Comparison of ENCODE assay signal across 15 cellular contexts in genomic region chr10:125857185-125857760, GRCh38. TPM values are rescaled to one million over a fixed set of nuclear protein-coding genes. Genes with fewer than 3 reads are reported as not detected.
A peak's percentile ranks its signal among the peaks of the same experiment; 100 is the strongest.
DNase-seq lines count a peak whose midpoint lies in the region; ATAC-seq and TF ChIP-seq lines count a peak whose summit lies in the region.
"Had no signal": no experiment of that assay in that cellular context is flagged by ENCODE, and none has a peak within 500 bp of the region (broad histone marks: within the 10 kb centered on the region; RNA-seq: fewer than 3 reads in every experiment).

No MANE protein-coding gene starts in this region.

- ATAC-seq in stimulated activated naive CD8-positive, alpha-beta T cell treated with anti-CD3 and anti-CD28 coated beads, Interleukin-15, Interleukin-2, amounts not matched to agents 100 U/mL and 50 U/mL, for 24 hours: no peak
- ATAC-seq: CD8-positive, alpha-beta T cell had no signal

- POLR2A ChIA-PET in MCF 10A (lab: Yijun Ruan, JAX): interaction anchor here (0.9 to 1.5 kb wide), 3 partner anchors 9 to 15 kb away, joined by 3 to 4 read pairs (median 3); no protein-coding TSS in a partner anchor

- no peak overlapping the region for H3K4me3 Mint-ChIP-seq in MCF 10A (ENCODE audit: unreplicated experiment)
- H3K4me3 Mint-ChIP-seq: CD14-positive monocyte; CD8-positive, alpha-beta T cell had no signal

- intact Hi-C loops in MCF 10A (cut with micrococcal nuclease): no loop called here

- CTCF ChIA-PET in MCF 10A (lab: Yijun Ruan, JAX): interaction anchor here (1.3 kb wide), 1 partner anchor 12 kb away, joined by 4 read pairs; no protein-coding TSS in a partner anchor

- in situ Hi-C loops in T47D (cut with HindIII; ENCODE audit: low pct_unique_long_range_greater_than_20kb, low sequenced_read_pairs): no loop called here

- no TSS peak for BruUV-seq in MCF 10A (replicated peaks; lab: Mats Ljungman, UMichigan)

- H3K36me3 Mint-ChIP-seq in MCF 10A (ENCODE audit: insufficient read depth, unreplicated experiment): peaks cover 54% of the 10 kb centered on the region

- H3K27ac Mint-ChIP-seq in MCF 10A (ENCODE audit: low read depth, unreplicated experiment): no peak overlapping the region
- H3K27ac Mint-ChIP-seq: CD14-positive monocyte had no signal

- no peaks in the 10 kb centered on the region for H3K27me3 Mint-ChIP-seq in MCF 10A (ENCODE audit: insufficient read depth, unreplicated experiment)

- no peaks in the 10 kb centered on the region for H3K4me1 Mint-ChIP-seq in MCF 10A (ENCODE audit: insufficient read depth, unreplicated experiment)
- H3K4me1 Mint-ChIP-seq: CD14-positive monocyte had no signal

- DNase-seq in T47D (ENCODE audit: low read depth in 1 of 2, low spot score in 1 of 2) (peak; percentile 24 to 46), MCF 10A (ENCODE audit: unreplicated experiment) (no peak), M059J (ENCODE audit: low read depth) (peak; percentile 17), iPS-NIHi7 (ENCODE audit: extremely low spot score) (peak; percentile 18), GM19240 (ENCODE audit: insufficient read length, low spot score) (no peak), NCI-H187 (lab: John Stamatoyannopoulos, UW) (no peak)
- DNase-seq in activated effector memory CD4-positive, alpha-beta T cell treated with anti-CD3 and anti-CD28 coated beads, Interleukin-2, amount 50 U/mL, for 16 hours: no peak
- DNase-seq in stimulated activated naive CD8-positive, alpha-beta T cell treated with anti-CD3 and anti-CD28 coated beads, Interleukin-15, Interleukin-2, amounts not matched to agents 100 U/mL and 50 U/mL, for 24 hours: no peak
- DNase-seq: CD8-positive, alpha-beta T cell; COR-L47; DMS153; DMS79 treated with DMSO at 0.1 percent for 48 hours; GOT3; IMR-90 had no signal

- TF ChIP-seq CTCF in MCF 10A (IDR thresholded peaks at IDR 0.05; ENCODE audit: unreplicated experiment): no peak

- no peaks in the 10 kb centered on the region for H3K9me3 Mint-ChIP-seq in MCF 10A (ENCODE audit: unreplicated experiment)
- H3K9me3 Mint-ChIP-seq: CD14-positive monocyte; CD8-positive, alpha-beta T cell had no signal

RNA-seq across cellular contexts. Expression of gene DHX32, which starts 23.8 kb away (rescaled TPM):
- 36.5 and 45.6 TPM in 2 replicates for total RNA-seq in MCF 10A (2022)
- 60.0 and 60.7 TPM in 2 replicates for total RNA-seq in M059J (2014; rRNA removed; shearing (Covaris generic))

RNA-seq across cellular contexts. Expression of gene BCCIP, which starts 33.9 kb away (rescaled TPM):
- 70.8 and 88.2 TPM in 2 replicates for total RNA-seq in MCF 10A (2022)
- 87.6 and 103 TPM in 2 replicates for total RNA-seq in M059J (2014; rRNA removed; shearing (Covaris generic))

RNA-seq across cellular contexts. Expression of gene UROS, which starts 34.2 kb away (rescaled TPM):
- 55.0 and 64.4 TPM in 2 replicates for total RNA-seq in MCF 10A (2022)
- 73.3 and 100 TPM in 2 replicates for total RNA-seq in M059J (2014; rRNA removed; shearing (Covaris generic))

RNA-seq across cellular contexts. Expression of gene FANK1, which starts 39.1 kb away (rescaled TPM):
- 1.8 and 2.5 TPM in 2 replicates for total RNA-seq in MCF 10A (2022)
- total RNA-seq in M059J (2014; rRNA removed; shearing (Covaris generic)): 4.5 and 11.2 TPM in 2 replicates
- total RNA-seq: CD8-positive, alpha-beta T cell had no signal

Comparison
In these comparisons a context has a peak if more than half of its experiments do, and no peak if none do; other contexts are left out.
1. DNase-seq: peak in T47D (2 of 2), M059J (single experiment) and iPS-NIHi7 (single experiment); none in MCF 10A (single experiment), GM19240 (single experiment), activated effector memory CD4-positive, alpha-beta T cell treated with anti-CD3 and anti-CD28 coated beads, Interleukin-2, amount 50 U/mL, for 16 hours (single experiment), stimulated activated naive CD8-positive, alpha-beta T cell treated with anti-CD3 and anti-CD28 coated beads, Interleukin-15, Interleukin-2, amounts not matched to agents 100 U/mL and 50 U/mL, for 24 hours (single experiment) and NCI-H187 (0 of 2).